ENCODE assay signal across 1 cellular context in the genomic region with DNA sequence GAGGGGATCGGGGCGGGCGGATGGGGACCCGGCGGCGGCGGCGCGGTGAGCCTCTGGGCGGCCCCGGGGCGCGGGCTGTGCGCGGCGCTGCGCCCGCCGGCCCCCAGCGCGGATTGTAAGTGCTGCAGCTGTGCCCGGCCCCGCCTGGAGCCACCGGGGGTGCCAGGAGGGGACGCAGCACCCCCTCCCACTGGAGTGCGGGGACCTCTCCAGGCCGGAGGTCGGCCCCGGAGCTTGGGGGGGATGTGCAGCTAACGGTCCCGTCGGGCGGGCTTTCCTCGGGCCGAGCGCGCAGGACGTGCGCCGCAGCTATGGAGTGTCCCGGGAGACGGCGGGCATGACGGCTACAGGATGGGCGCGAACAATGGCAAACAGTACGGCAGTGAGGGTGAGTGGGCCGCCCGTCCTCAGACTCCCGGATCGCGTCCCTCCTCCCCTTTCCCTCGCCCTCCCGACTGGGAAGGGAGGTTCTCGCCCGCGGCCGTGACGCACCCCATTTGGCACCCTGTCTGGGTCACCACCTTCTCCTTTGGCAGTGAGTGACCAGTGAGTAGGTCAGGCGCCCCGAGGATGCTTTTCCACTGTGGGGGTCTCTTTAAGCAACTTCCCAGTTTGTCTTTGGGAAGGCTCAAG.
TF ChIP-seq lines count a peak whose summit lies in the region.

No MANE protein-coding gene starts in this region.

TF ChIP-seq in WTC11, 78 proteins besides CTCF, POLR2A, EP300 and RAD21 (continued from another document):
- TF ChIP-seq, protein P1, sequence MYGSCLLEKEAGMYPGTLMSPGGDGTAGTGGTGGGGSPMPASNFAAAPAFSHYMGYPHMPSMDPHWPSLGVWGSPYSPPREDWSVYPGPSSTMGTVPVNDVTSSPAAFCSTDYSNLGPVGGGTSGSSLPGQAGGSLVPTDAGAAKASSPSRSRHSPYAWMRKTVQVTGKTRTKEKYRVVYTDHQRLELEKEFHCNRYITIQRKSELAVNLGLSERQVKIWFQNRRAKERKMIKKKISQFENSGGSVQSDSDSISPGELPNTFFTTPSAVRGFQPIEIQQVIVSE (CRISPR knock-in tag; IDR thresholded peaks at IDR 0.05; ENCODE audit: borderline replicate concordance): no peak
- TF ChIP-seq, protein P2, sequence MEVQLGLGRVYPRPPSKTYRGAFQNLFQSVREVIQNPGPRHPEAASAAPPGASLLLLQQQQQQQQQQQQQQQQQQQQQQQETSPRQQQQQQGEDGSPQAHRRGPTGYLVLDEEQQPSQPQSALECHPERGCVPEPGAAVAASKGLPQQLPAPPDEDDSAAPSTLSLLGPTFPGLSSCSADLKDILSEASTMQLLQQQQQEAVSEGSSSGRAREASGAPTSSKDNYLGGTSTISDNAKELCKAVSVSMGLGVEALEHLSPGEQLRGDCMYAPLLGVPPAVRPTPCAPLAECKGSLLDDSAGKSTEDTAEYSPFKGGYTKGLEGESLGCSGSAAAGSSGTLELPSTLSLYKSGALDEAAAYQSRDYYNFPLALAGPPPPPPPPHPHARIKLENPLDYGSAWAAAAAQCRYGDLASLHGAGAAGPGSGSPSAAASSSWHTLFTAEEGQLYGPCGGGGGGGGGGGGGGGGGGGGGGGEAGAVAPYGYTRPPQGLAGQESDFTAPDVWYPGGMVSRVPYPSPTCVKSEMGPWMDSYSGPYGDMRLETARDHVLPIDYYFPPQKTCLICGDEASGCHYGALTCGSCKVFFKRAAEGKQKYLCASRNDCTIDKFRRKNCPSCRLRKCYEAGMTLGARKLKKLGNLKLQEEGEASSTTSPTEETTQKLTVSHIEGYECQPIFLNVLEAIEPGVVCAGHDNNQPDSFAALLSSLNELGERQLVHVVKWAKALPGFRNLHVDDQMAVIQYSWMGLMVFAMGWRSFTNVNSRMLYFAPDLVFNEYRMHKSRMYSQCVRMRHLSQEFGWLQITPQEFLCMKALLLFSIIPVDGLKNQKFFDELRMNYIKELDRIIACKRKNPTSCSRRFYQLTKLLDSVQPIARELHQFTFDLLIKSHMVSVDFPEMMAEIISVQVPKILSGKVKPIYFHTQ (CRISPR knock-in tag; IDR thresholded peaks at IDR 0.05): no peak
- TF ChIP-seq, protein P3, sequence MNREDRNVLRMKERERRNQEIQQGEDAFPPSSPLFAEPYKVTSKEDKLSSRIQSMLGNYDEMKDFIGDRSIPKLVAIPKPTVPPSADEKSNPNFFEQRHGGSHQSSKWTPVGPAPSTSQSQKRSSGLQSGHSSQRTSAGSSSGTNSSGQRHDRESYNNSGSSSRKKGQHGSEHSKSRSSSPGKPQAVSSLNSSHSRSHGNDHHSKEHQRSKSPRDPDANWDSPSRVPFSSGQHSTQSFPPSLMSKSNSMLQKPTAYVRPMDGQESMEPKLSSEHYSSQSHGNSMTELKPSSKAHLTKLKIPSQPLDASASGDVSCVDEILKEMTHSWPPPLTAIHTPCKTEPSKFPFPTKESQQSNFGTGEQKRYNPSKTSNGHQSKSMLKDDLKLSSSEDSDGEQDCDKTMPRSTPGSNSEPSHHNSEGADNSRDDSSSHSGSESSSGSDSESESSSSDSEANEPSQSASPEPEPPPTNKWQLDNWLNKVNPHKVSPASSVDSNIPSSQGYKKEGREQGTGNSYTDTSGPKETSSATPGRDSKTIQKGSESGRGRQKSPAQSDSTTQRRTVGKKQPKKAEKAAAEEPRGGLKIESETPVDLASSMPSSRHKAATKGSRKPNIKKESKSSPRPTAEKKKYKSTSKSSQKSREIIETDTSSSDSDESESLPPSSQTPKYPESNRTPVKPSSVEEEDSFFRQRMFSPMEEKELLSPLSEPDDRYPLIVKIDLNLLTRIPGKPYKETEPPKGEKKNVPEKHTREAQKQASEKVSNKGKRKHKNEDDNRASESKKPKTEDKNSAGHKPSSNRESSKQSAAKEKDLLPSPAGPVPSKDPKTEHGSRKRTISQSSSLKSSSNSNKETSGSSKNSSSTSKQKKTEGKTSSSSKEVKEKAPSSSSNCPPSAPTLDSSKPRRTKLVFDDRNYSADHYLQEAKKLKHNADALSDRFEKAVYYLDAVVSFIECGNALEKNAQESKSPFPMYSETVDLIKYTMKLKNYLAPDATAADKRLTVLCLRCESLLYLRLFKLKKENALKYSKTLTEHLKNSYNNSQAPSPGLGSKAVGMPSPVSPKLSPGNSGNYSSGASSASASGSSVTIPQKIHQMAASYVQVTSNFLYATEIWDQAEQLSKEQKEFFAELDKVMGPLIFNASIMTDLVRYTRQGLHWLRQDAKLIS (CRISPR knock-in tag; IDR thresholded peaks at IDR 0.05; ENCODE audit: borderline replicate concordance): no peak
- no peak for TF ChIP-seq ETV6 (CRISPR knock-in tag; IDR thresholded peaks at IDR 0.05)
- TF ChIP-seq RORB (CRISPR knock-in tag; IDR thresholded peaks at IDR 0.05): no peak
- TF ChIP-seq, protein P4, sequence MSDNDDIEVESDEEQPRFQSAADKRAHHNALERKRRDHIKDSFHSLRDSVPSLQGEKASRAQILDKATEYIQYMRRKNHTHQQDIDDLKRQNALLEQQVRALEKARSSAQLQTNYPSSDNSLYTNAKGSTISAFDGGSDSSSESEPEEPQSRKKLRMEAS (CRISPR knock-in tag; IDR thresholded peaks at IDR 0.05): no peak
- TF ChIP-seq FOXP1 (CRISPR knock-in tag; IDR thresholded peaks at IDR 0.05; ENCODE audit: borderline replicate concordance): 0 out of 2 replicates have a peak, but pooled peaks have one; percentile 57
- TF ChIP-seq ZNF396 (CRISPR knock-in tag; IDR thresholded peaks at IDR 0.05; ENCODE audit: borderline replicate concordance): no peak
- TF ChIP-seq ZNF138 (CRISPR knock-in tag; conservative IDR thresholded peaks at IDR 0.05): no peak
- TF ChIP-seq, protein P5, sequence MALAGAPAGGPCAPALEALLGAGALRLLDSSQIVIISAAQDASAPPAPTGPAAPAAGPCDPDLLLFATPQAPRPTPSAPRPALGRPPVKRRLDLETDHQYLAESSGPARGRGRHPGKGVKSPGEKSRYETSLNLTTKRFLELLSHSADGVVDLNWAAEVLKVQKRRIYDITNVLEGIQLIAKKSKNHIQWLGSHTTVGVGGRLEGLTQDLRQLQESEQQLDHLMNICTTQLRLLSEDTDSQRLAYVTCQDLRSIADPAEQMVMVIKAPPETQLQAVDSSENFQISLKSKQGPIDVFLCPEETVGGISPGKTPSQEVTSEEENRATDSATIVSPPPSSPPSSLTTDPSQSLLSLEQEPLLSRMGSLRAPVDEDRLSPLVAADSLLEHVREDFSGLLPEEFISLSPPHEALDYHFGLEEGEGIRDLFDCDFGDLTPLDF (CRISPR knock-in tag; IDR thresholded peaks at IDR 0.05): no peak
- TF ChIP-seq SMAD3 (CRISPR knock-in tag; IDR thresholded peaks at IDR 0.05; ENCODE audit: borderline replicate concordance): 0 out of 2 replicates have a peak, but pooled peaks have one; percentile 6
- no peak for TF ChIP-seq ZBTB21 (CRISPR knock-in tag; IDR thresholded peaks at IDR 0.05; ENCODE audit: borderline replicate concordance)
- no peak; the same call in 1 of the 2 replicates for TF ChIP-seq SP1 (CRISPR knock-in tag; conservative IDR thresholded peaks at IDR 0.05)
- no peak for TF ChIP-seq GTF2I (CRISPR knock-in tag; conservative IDR thresholded peaks at IDR 0.05)
- TF ChIP-seq, protein P6, sequence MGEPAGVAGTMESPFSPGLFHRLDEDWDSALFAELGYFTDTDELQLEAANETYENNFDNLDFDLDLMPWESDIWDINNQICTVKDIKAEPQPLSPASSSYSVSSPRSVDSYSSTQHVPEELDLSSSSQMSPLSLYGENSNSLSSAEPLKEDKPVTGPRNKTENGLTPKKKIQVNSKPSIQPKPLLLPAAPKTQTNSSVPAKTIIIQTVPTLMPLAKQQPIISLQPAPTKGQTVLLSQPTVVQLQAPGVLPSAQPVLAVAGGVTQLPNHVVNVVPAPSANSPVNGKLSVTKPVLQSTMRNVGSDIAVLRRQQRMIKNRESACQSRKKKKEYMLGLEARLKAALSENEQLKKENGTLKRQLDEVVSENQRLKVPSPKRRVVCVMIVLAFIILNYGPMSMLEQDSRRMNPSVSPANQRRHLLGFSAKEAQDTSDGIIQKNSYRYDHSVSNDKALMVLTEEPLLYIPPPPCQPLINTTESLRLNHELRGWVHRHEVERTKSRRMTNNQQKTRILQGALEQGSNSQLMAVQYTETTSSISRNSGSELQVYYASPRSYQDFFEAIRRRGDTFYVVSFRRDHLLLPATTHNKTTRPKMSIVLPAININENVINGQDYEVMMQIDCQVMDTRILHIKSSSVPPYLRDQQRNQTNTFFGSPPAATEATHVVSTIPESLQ (CRISPR knock-in tag; IDR thresholded peaks at IDR 0.05): 0 out of 2 replicates have a peak, but pooled peaks have one; percentile 26
- TF ChIP-seq CBFB (CRISPR knock-in tag; IDR thresholded peaks at IDR 0.05; ENCODE audit: low read depth): no peak
- TF ChIP-seq ZNF219 (CRISPR knock-in tag; IDR thresholded peaks at IDR 0.05; ENCODE audit: borderline replicate concordance): 0 out of 2 replicates have a peak, but pooled peaks have one; percentile 2
- TF ChIP-seq ZNF317 (CRISPR knock-in tag; IDR thresholded peaks at IDR 0.05; ENCODE audit: borderline replicate concordance, low read depth): no peak
- TF ChIP-seq JAZF1 (CRISPR knock-in tag; IDR thresholded peaks at IDR 0.05): no peak
